In genomic region chr3:81249540-81250029, GRCh38 we compare ENCODE assay signal across 9 cellular contexts.
DNase-seq lines count a peak whose midpoint lies in the region; ATAC-seq lines count a peak whose summit lies in the region.
"Had no signal": no experiment of that assay in that cellular context is flagged by ENCODE, and none has a peak within 500 bp of the region (broad histone marks: within the 10 kb centered on the region; RNA-seq: fewer than 3 reads in every experiment).

No MANE protein-coding gene starts in this region.

- intact Hi-C loops in left ventricle myocardium superior (cut with micrococcal nuclease) = no loop called here

- no peaks in the 10 kb centered on the region for H3K36me3 ChIP-seq in skeletal muscle satellite cell (ENCODE audit: insufficient read depth, low read length)
- H3K36me3 ChIP-seq: HAP-1 had no signal

- ATAC-seq in HG03108 (IDR thresholded peaks at IDR 0.05; ENCODE audit: unreplicated experiment) (peak; percentile 76), left ventricle myocardium superior (no peak)

- peak overlapping the region; percentile 46 for H3K4me2 ChIP-seq in skeletal muscle satellite cell (ENCODE audit: low read length)

- H3K9ac ChIP-seq in skeletal muscle satellite cell (ENCODE audit: low read depth, low read length) = no peak overlapping the region

- H3K4me1 ChIP-seq in skeletal muscle satellite cell (ENCODE audit: control insufficient read depth, insufficient read depth, low read length) = peaks cover 14% of the 10 kb centered on the region

- DNase-seq in NCI-H2196 (lab: John Stamatoyannopoulos, UW; ENCODE audit: unreplicated experiment) = peak; percentile 1
- DNase-seq in NCI-H2196 treated with DMSO at 0.1 percent for 48 hours (lab: John Stamatoyannopoulos, UW; ENCODE audit: unreplicated experiment) = no peak
- peak; percentile 63 for DNase-seq in SW480 (ENCODE audit: low spot score)
- DNase-seq in NCI-H146 treated with DMSO at 0.1 percent for 48 hours (lab: John Stamatoyannopoulos, UW; ENCODE audit: unreplicated experiment) = no peak
- no peak for DNase-seq in iPS-NIHi7 (ENCODE audit: extremely low spot score)
- DNase-seq in left ventricle myocardium superior = no peak

- H3K9me3 ChIP-seq in skeletal muscle satellite cell (replicated peaks; ENCODE audit: low read length) = no peaks in the 10 kb centered on the region
- H3K9me3 ChIP-seq: HAP-1 had no signal

- H3K27me3 ChIP-seq in skeletal muscle satellite cell (ENCODE audit: control insufficient read depth, insufficient read depth, low read length) = no peaks in the 10 kb centered on the region

- H3K4me3 ChIP-seq in skeletal muscle satellite cell (ENCODE audit: low read length) = no peak overlapping the region
- H3K4me3 ChIP-seq: HAP-1 had no signal

Comparison
In these comparisons a context has a peak if more than half of its experiments do, and no peak if none do; other contexts are left out.
1. DNase-seq: peak in NCI-H2196 (single experiment) and SW480 (single experiment); none in NCI-H2196 treated with DMSO at 0.1 percent for 48 hours (single experiment), NCI-H146 treated with DMSO at 0.1 percent for 48 hours (single experiment), iPS-NIHi7 (single experiment) and left ventricle myocardium superior (single experiment).